Comparison of ENCODE assay signal across 8 cellular contexts in the genomic region with DNA sequence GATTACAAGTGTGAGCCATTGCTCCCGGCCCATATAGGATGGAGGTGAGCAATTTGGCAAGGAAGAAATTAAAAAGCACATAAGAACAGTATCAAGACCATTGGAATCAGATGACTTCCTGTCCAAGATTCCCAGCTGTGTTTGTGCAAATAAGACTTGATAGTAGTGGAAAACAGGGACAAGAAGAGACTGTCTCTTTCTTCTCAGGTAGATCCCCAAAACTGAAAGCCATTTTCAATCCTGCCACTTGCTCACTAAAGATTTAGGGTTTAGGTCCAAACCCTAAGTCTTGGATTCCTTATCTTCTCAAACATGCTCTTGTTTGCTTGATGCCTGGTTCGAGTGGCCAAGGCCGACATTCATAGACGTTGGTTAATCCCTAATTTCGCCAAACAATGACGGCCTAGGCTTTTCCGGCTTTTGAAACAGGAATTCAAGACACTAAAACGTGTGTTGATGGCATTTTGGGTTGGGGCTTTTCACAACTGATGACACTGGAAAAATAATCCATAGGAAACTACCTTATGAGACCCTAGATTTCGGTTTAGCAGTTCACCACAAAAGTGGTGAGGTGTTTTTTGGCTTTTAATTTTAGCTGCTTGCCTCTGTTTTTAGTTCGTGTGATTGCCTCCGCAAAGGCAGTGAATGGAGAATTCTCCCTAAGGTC. TPM values are rescaled to one million over a fixed set of nuclear protein-coding genes. Genes with fewer than 3 reads are reported as not detected.
DNase-seq lines count a peak whose midpoint lies in the region; ATAC-seq, FAIRE-seq and TF ChIP-seq lines count a peak whose summit lies in the region.

No MANE protein-coding gene starts in this region.

- H3K27me3 ChIP-seq in PC-3 (ENCODE audit: low read length), result no peaks in the 10 kb centered on the region
- H3K27me3 ChIP-seq in pancreas, result no peaks in the 10 kb centered on the region

- POLR2A ChIA-PET in PC-3 (lab: Charles Lee; ENCODE audit: unreplicated experiment), result interaction anchor here (0.5 to 0.6 kb wide), 2 partner anchors 307 to 540 kb away, joined by 3 to 7 read pairs; no protein-coding TSS in a partner anchor

- H3K4me3 Mint-ChIP-seq in endothelial cell (ENCODE audit: unreplicated experiment), result peak overlapping the region; percentile 93

- H3K27me3 Mint-ChIP-seq in endothelial cell (ENCODE audit: unreplicated experiment), result peaks cover 12% of the 10 kb centered on the region

- DNase-seq in PC-3, result no peak
- no peak for DNase-seq in endothelial cell (ENCODE audit: low spot score)
- no peak for DNase-seq in pancreas
- DNase-seq in NCI-H2081 (lab: John Stamatoyannopoulos, UW), result no peak
- no peak for DNase-seq in UCSD-AML1 (lab: John Stamatoyannopoulos, UW; ENCODE audit: unreplicated experiment)
- no peak for DNase-seq in NCI-H345 (lab: John Stamatoyannopoulos, UW)
- DNase-seq in globus pallidus (ENCODE audit: low spot score), result no peak

- no peaks in the 10 kb centered on the region for H3K9me3 Mint-ChIP-seq in endothelial cell (ENCODE audit: unreplicated experiment)

- H2AFZ ChIP-seq in PC-3 (ENCODE audit: low read length), result peak overlapping the region; percentile 66

- peak overlapping the region; percentile 86 for H3K4me2 ChIP-seq in PC-3 (ENCODE audit: low read length)

- H3K79me2 ChIP-seq in PC-3 (ENCODE audit: low read length), result peaks cover 47% of the 10 kb centered on the region

- H3K27ac Mint-ChIP-seq in endothelial cell (ENCODE audit: unreplicated experiment), result peak overlapping the region; percentile 93

- no TSS peak for BruUV-seq in PC-3 (replicated peaks; lab: Mats Ljungman, UMichigan)

- no peak for ATAC-seq in PC-3
- no peak for ATAC-seq in pancreas

- intact Hi-C loops in PC-3 (cut with micrococcal nuclease) (no loop called here), pancreas (cut with DNase I) (no loop called here)

- no peak for FAIRE-seq in pancreas (lab: Jason Lieb, UNC)

- no peaks in the 10 kb centered on the region for H3K9me2 ChIP-seq in PC-3 (replicated peaks; ENCODE audit: low read length)

- CTCF ChIA-PET in PC-3 (lab: Charles Lee), result interaction anchor here (1.1 kb wide), 1 partner anchor 23 kb away, joined by 3 read pairs; a partner anchor contains a TSS

- 7 to 9% methylated on average over 11 of the region's 11 CpGs for WGBS in pancreas, 2 donors

- peaks cover 42% of the 10 kb centered on the region for H3K4me1 Mint-ChIP-seq in endothelial cell (ENCODE audit: unreplicated experiment)

- H3K4me1 ChIP-seq in PC-3 (ENCODE audit: insufficient read depth, low read length), result peaks cover 29% of the 10 kb centered on the region
- peaks cover 18 to 32% (median 29%) of the 10 kb centered on the region in 3 donors for H3K4me1 ChIP-seq in pancreas

- TF ChIP-seq CTCF in PC-3 (conservative IDR thresholded peaks at IDR 0.05; ENCODE audit: low read depth, low read length) (no peak), endothelial cell (IDR thresholded peaks at IDR 0.05; ENCODE audit: unreplicated experiment) (no peak), pancreas (IDR thresholded peaks at IDR 0.05) (no peak)

- H4K20me1 ChIP-seq in PC-3 (ENCODE audit: low read length), result peaks cover 27% of the 10 kb centered on the region

- H3K9me3 ChIP-seq in PC-3 (ENCODE audit: low read length) (no peaks in the 10 kb centered on the region), pancreas (no peaks in the 10 kb centered on the region)

- no peaks in the 10 kb centered on the region for H3F3A ChIP-seq in PC-3 (ENCODE audit: low read length, unreplicated experiment)

- H3K27ac ChIP-seq in PC-3 (ENCODE audit: low read length) (peak overlapping the region; percentile 42), pancreas (peak overlapping the region; percentile 43 to 91 (median 75))

- H3K4me3 ChIP-seq in GM08714 (ENCODE audit: low read length), result peak overlapping the region; percentile 50; the same call in 1 of the 2 replicates
- peak overlapping the region; percentile 62 for H3K4me3 ChIP-seq in PC-3 (ENCODE audit: low read length)
- peak overlapping the region in 2 of 4 donors; percentile 25 to 33 for H3K4me3 ChIP-seq in pancreas

- H3K36me3 Mint-ChIP-seq in endothelial cell (ENCODE audit: low read depth, unreplicated experiment), result no peaks in the 10 kb centered on the region

- H3K9ac ChIP-seq in PC-3 (ENCODE audit: low read length), result peak overlapping the region; percentile 55

- H3K36me3 ChIP-seq in PC-3 (ENCODE audit: low read depth, low read length) (0 out of 2 replicates have a peak, but pooled peaks cover under 1% of the 10 kb centered on the region), pancreas (no peaks in the 10 kb centered on the region)

RNA-seq across cellular contexts. Expression of a gene that starts 1.0 kb away (rescaled TPM):
- 28.2 and 29.6 TPM in 2 replicates for total RNA-seq in PC-3 (2014; rRNA removed)
- 44.5 TPM for total RNA-seq in endothelial cell (ENCODE audit: unreplicated experiment)
- total RNA-seq in pancreas, result 10 to 100 TPM; 20.2 to 35.4 (median 28.3) TPM
- 10 to 100 TPM; 14.7 to 36.0 TPM for polyA plus RNA-seq in pancreas

RNA-seq across cellular contexts. Expression of a gene that starts 4.0 kb away (rescaled TPM):
- total RNA-seq in PC-3 (2014; rRNA removed) (37.5 and 40.3 TPM in 2 replicates), endothelial cell (ENCODE audit: unreplicated experiment) (49.6 TPM), pancreas (10 to 100 TPM; 16.6 to 32.3 (median 22.2) TPM)
- polyA plus RNA-seq in pancreas, result 10 to 100 TPM; 10.9 to 16.8 TPM

RNA-seq across cellular contexts. Expression of a gene that starts 22.9 kb away (rescaled TPM):
- 68.7 and 82.3 TPM in 2 replicates for total RNA-seq in PC-3 (2014; rRNA removed)
- 108 TPM for total RNA-seq in endothelial cell (ENCODE audit: unreplicated experiment)
- total RNA-seq in pancreas, result 10 to 100 TPM; 21.2 to 35.8 (median 30.9) TPM
- polyA plus RNA-seq in pancreas, result 10 to 100 TPM; 11.6 to 18.6 TPM

RNA-seq across cellular contexts. Expression of a gene that starts 48.3 kb away (rescaled TPM):
- 12.9 and 14.3 TPM in 2 replicates for total RNA-seq in PC-3 (2014; rRNA removed)
- total RNA-seq in endothelial cell (ENCODE audit: unreplicated experiment), result 29.7 TPM
- total RNA-seq in pancreas, result 10 to 100 TPM; 15.3 to 22.9 (median 17.2) TPM
- 10 to 100 TPM; 36.3 to 37.1 TPM for polyA plus RNA-seq in pancreas

RNA-seq across cellular contexts. Expression of a gene that starts 48.5 kb away (rescaled TPM):
- total RNA-seq in PC-3 (2014; rRNA removed) (1.2 and 2.2 TPM in 2 replicates), endothelial cell (ENCODE audit: unreplicated experiment) (2.5 TPM), pancreas (1 to 10 TPM in 2 of 6 donors, under 1 TPM in 4; 0.22 to 2.0 (median 0.59) TPM)
- 1 to 10 TPM in 1 of 2 donors, under 1 TPM in 1; 0.77 to 1.4 TPM for polyA plus RNA-seq in pancreas
